ENCODE assay signal across 1 cellular context in genomic region chr2:173653427-173653795, GRCh38.
TF ChIP-seq lines count a peak whose summit lies in the region.

No MANE protein-coding gene starts in this region.

TF ChIP-seq in HCT116, 20 proteins besides CTCF, POLR2A, EP300 and RAD21 (continued from another document):
- TF ChIP-seq POLR2AphosphoS5 (IDR thresholded peaks at IDR 0.05; ENCODE audit: low read depth, low read length) (no peak), ELF1 (IDR thresholded peaks at IDR 0.05; ENCODE audit: borderline replicate concordance, low read depth) (no peak), JUND (IDR thresholded peaks at IDR 0.05) (no peak), SRF (IDR thresholded peaks at IDR 0.05; ENCODE audit: low read depth) (no peak)
